ENCODE assay signal across 21 cellular contexts in genomic region chr5:78112931-78113330, GRCh38.
"Had no signal": no experiment of that assay in that cellular context is flagged by ENCODE, and none has a peak within 500 bp of the region (broad histone marks: within the 10 kb centered on the region; RNA-seq: fewer than 3 reads in every experiment).

No MANE protein-coding gene starts in this region.

- H3K4me1 Mint-ChIP-seq: activated naive CD4-positive, alpha-beta T cell treated with anti-CD3 and anti-CD28 coated beads, Interleukin-2, amount 10 ng/mL, durations not matched to agents 7 days and 5 days; naive thymus-derived CD4-positive, alpha-beta T cell; stimulated activated effector memory CD8-positive, alpha-beta T cell treated with anti-CD3 and anti-CD28 coated beads, Interleukin-12 subunit alpha, Interleukin-12 subunit beta, amount 100 ng/mL, for 72 hours had no signal

- H3K27me3 Mint-ChIP-seq: activated CD4-positive, alpha-beta T cell treated with anti-CD3 and anti-CD28 coated beads, Interleukin-2, amount 10 ng/mL, durations not matched to agents 7 days and 5 days; activated naive CD4-positive, alpha-beta T cell treated with anti-CD3 and anti-CD28 coated beads, Interleukin-2, amount 10 ng/mL, durations not matched to agents 7 days and 5 days; activated T-cell treated with anti-CD3 and anti-CD28 coated beads, Interleukin-2, amount 50 U/mL, for 24 hours; central memory CD8-positive, alpha-beta T cell; naive thymus-derived CD4-positive, alpha-beta T cell; T-cell had no signal

- H3K4me3 Mint-ChIP-seq: activated CD4-positive, alpha-beta T cell treated with anti-CD3 and anti-CD28 coated beads, Interleukin-2, amount 10 ng/mL, durations not matched to agents 7 days and 5 days; activated CD8-positive, alpha-beta T cell treated with anti-CD3 and anti-CD28 coated beads, Interleukin-2, amount 10 ng/mL, durations not matched to agents 7 days and 5 days; activated naive CD4-positive, alpha-beta T cell treated with anti-CD3 and anti-CD28 coated beads, Interleukin-2, amount 10 ng/mL, durations not matched to agents 7 days and 5 days; activated T-cell treated with anti-CD3 and anti-CD28 coated beads, Interleukin-2, amount 50 U/mL, for 24 hours; central memory CD8-positive, alpha-beta T cell; naive thymus-derived CD4-positive, alpha-beta T cell; stimulated activated effector memory CD8-positive, alpha-beta T cell treated with anti-CD3 and anti-CD28 coated beads, Interleukin-12 subunit alpha, Interleukin-12 subunit beta, amount 100 ng/mL, for 72 hours had no signal

- H3K9me3 Mint-ChIP-seq: activated CD4-positive, alpha-beta T cell treated with anti-CD3 and anti-CD28 coated beads, Interleukin-2, amount 10 ng/mL, durations not matched to agents 7 days and 5 days; activated naive CD4-positive, alpha-beta T cell treated with anti-CD3 and anti-CD28 coated beads, Interleukin-2, amount 10 ng/mL, durations not matched to agents 7 days and 5 days; activated T-cell treated with anti-CD3 and anti-CD28 coated beads, Interleukin-2, amount 50 U/mL, for 24 hours; central memory CD8-positive, alpha-beta T cell; naive thymus-derived CD4-positive, alpha-beta T cell; stimulated activated effector memory CD8-positive, alpha-beta T cell treated with anti-CD3 and anti-CD28 coated beads, Interleukin-12 subunit alpha, Interleukin-12 subunit beta, amount 100 ng/mL, for 72 hours; T-cell had no signal

- H3K27me3 ChIP-seq: ascending aorta, gastrocnemius medialis, heart right ventricle, neutrophil, pancreas, sigmoid colon, tibial nerve had no signal

- H3K4me1 ChIP-seq: ascending aorta, gastrocnemius medialis, heart right ventricle, sigmoid colon, tibial nerve had no signal

- H3K27ac ChIP-seq: ascending aorta, coronary artery, gastrocnemius medialis, heart right ventricle, neutrophil, pancreas, sigmoid colon, tibial nerve had no signal

- ATAC-seq: activated CD8-positive, alpha-beta T cell treated with anti-CD3 and anti-CD28 coated beads, Interleukin-2, amount 10 ng/mL, durations not matched to agents 7 days and 5 days; esophagus mucosa; gastrocnemius medialis; left ventricle myocardium superior; mucosa of descending colon; naive thymus-derived CD4-positive, alpha-beta T cell; stimulated activated effector memory CD8-positive, alpha-beta T cell treated with anti-CD3 and anti-CD28 coated beads, Interleukin-12 subunit alpha, Interleukin-12 subunit beta, amount 100 ng/mL, for 72 hours; T-cell had no signal

- DNase-seq: activated CD4-positive, alpha-beta T cell treated with anti-CD3 and anti-CD28 coated beads, Interleukin-2, amount 10 ng/mL, durations not matched to agents 7 days and 5 days; activated CD8-positive, alpha-beta T cell treated with anti-CD3 and anti-CD28 coated beads, Interleukin-2, amount 10 ng/mL, durations not matched to agents 7 days and 5 days; activated naive CD4-positive, alpha-beta T cell treated with anti-CD3 and anti-CD28 coated beads, Interleukin-2, amount 10 ng/mL, durations not matched to agents 7 days and 5 days; activated T-cell treated with anti-CD3 and anti-CD28 coated beads, Interleukin-2, amount 50 U/mL, for 24 hours; gastrocnemius medialis; heart right ventricle; left ventricle myocardium superior; mucosa of descending colon; naive thymus-derived CD4-positive, alpha-beta T cell; sigmoid colon; stimulated activated CD4-positive, alpha-beta T cell treated with anti-CD3 and anti-CD28 coated beads, Interleukin-4, amount 100 ng/mL, for 24 hours; T-cell; T-helper 9 cell had no signal

- H3K9me3 ChIP-seq: ascending aorta, gastrocnemius medialis, heart right ventricle, mucosa of descending colon, neutrophil, pancreas, sigmoid colon, tibial nerve had no signal

- H3K4me3 ChIP-seq: ascending aorta, coronary artery, gastrocnemius medialis, heart right ventricle, mucosa of descending colon, pancreas, sigmoid colon, tibial nerve had no signal

- H3K27ac Mint-ChIP-seq: activated CD4-positive, alpha-beta T cell treated with anti-CD3 and anti-CD28 coated beads, Interleukin-2, amount 10 ng/mL, durations not matched to agents 7 days and 5 days; activated CD8-positive, alpha-beta T cell treated with anti-CD3 and anti-CD28 coated beads, Interleukin-2, amount 10 ng/mL, durations not matched to agents 7 days and 5 days; activated naive CD4-positive, alpha-beta T cell treated with anti-CD3 and anti-CD28 coated beads, Interleukin-2, amount 10 ng/mL, durations not matched to agents 7 days and 5 days; activated T-cell treated with anti-CD3 and anti-CD28 coated beads, Interleukin-2, amount 50 U/mL, for 24 hours; T-cell had no signal
